23 cellular contexts compared by ENCODE assay signal in genomic region chr5:51475628-51476027, GRCh38.
"Had no signal": no experiment of that assay in that cellular context is flagged by ENCODE, and none has a peak within 500 bp of the region (broad histone marks: within the 10 kb centered on the region; RNA-seq: fewer than 3 reads in every experiment).

No MANE protein-coding gene starts in this region.

- H3K9me3 ChIP-seq: left lung, lower lobe of right lung, mucosa of descending colon, ovary, prostate gland, stomach, testis, tibial artery, uterus had no signal

- DNase-seq: kidney; left colon; left lung; lower lobe of right lung; mammary epithelial cell; midbrain; mucosa of descending colon; naive thymus-derived CD4-positive, alpha-beta T cell; ovary; retina; right cardiac atrium; stimulated activated CD4-positive, alpha-beta T cell treated with anti-CD3 and anti-CD28 coated beads, Interleukin-12 subunit alpha, Interleukin-12 subunit beta, amount 100 ng/mL, for 4 hours; stimulated activated CD4-positive, alpha-beta T cell treated with anti-CD3 and anti-CD28 coated beads, Interleukin-15, amount 100 ng/mL, for 24 hours; stimulated activated CD4-positive, alpha-beta T cell treated with anti-CD3 and anti-CD28 coated beads, Interleukin-2, amount 100 ng/mL, for 24 hours; stimulated activated CD4-positive, alpha-beta T cell treated with anti-CD3 and anti-CD28 coated beads, Interleukin-4, amount 100 ng/mL, for 1 hour; stimulated activated naive B cell treated with anti-CD40 and anti-IgM and Interleukin-4, amounts not matched to agents 10 μg/mL and 1 μg/mL and 100 μg/mL, for 72 hours; stimulated activated naive CD8-positive, alpha-beta T cell treated with anti-CD3 and anti-CD28 coated beads, Interleukin-15, Interleukin-2, amounts not matched to agents 100 U/mL and 50 U/mL, for 24 hours; stomach; testis; tibial artery; uterus had no signal

- H3K27me3 ChIP-seq: left lung, ovary, stomach, testis, tibial artery, uterus had no signal

- H3K27ac ChIP-seq: left lung, lower lobe of right lung, ovary, prostate gland, skin epidermis, stomach, testis, tibial artery, uterus had no signal

- H3K4me3 ChIP-seq: left lung, lower lobe of right lung, mucosa of descending colon, ovary, prostate gland, skin epidermis, stomach, testis, tibial artery, uterus had no signal

- H3K36me3 ChIP-seq: left lung, lower lobe of right lung, ovary, prostate gland, stomach, tibial artery, uterus had no signal

- H3K4me1 ChIP-seq: left lung, lower lobe of right lung, prostate gland, stomach, testis, tibial artery, uterus had no signal
